In the genomic region with DNA sequence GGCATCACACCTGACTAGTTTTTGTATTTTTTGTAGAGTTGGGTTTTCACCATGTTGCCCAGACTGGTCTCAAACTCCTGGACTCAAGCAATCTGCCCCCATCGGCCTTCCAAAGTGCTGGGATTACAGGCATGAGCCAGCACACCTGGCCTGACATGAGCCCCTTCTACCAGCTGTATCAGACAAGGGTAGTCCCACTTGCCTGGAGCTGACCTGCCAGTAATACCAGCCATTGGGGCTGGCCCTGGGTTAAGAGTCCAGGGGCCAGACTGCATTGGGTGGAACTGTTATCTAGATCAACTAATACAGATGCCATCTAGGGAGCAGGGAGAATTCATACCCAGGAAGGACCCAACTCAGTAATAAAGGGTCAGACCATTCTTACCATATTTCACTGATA, we compare ENCODE assay signal across 19 cellular contexts.
"Had no signal": no experiment of that assay in that cellular context is flagged by ENCODE, and none has a peak within 500 bp of the region (broad histone marks: within the 10 kb centered on the region; RNA-seq: fewer than 3 reads in every experiment).

No MANE protein-coding gene starts in this region.

- H3K9me3 ChIP-seq: colonic mucosa, heart right ventricle, prostate gland, thyroid gland had no signal

- H3K27me3 ChIP-seq: colonic mucosa, heart right ventricle, thyroid gland had no signal

- H3K36me3 ChIP-seq: colonic mucosa, prostate gland, thyroid gland had no signal

- H3K27ac ChIP-seq: prostate gland had no signal

- H3K4me3 Mint-ChIP-seq: activated naive CD4-positive, alpha-beta T cell treated with anti-CD3 and anti-CD28 coated beads for 36 hours; activated naive CD8-positive, alpha-beta T cell treated with anti-CD3 and anti-CD28 coated beads, Interleukin-2, amount 10 ng/mL, durations not matched to agents 7 days and 5 days; activated T-cell treated with anti-CD3 and anti-CD28 coated beads, Interleukin-2, amount 50 U/mL, for 4 hours; natural killer cell; stimulated activated naive CD8-positive, alpha-beta T cell treated with anti-CD3 and anti-CD28 coated beads, Interleukin-15, Interleukin-2, amounts not matched to agents 100 ng/mL and 50 ng/mL, for 24 hours; WTC11 had no signal

- ATAC-seq: activated T-cell treated with anti-CD3 and anti-CD28 coated beads, Interleukin-2, amount 50 U/mL, for 4 hours; heart right ventricle; natural killer cell; T-cell; WTC11 had no signal

- H3K36me3 Mint-ChIP-seq: natural killer cell had no signal

- H3K27me3 Mint-ChIP-seq: activated naive CD8-positive, alpha-beta T cell treated with anti-CD3 and anti-CD28 coated beads, Interleukin-2, amount 10 ng/mL, durations not matched to agents 7 days and 5 days; stimulated activated naive CD8-positive, alpha-beta T cell treated with anti-CD3 and anti-CD28 coated beads, Interleukin-15, Interleukin-2, amounts not matched to agents 100 ng/mL and 50 ng/mL, for 24 hours; T-cell had no signal

- H3K4me1 Mint-ChIP-seq: T-cell had no signal

- H3K27ac Mint-ChIP-seq: activated naive CD4-positive, alpha-beta T cell treated with anti-CD3 and anti-CD28 coated beads for 36 hours; activated naive CD8-positive, alpha-beta T cell treated with anti-CD3 and anti-CD28 coated beads, Interleukin-2, amount 10 ng/mL, durations not matched to agents 7 days and 5 days; activated T-helper 2 cell treated with anti-CD3 and anti-CD28 coated beads, Interferon-gamma antibody, Interleukin-2, Interleukin-4, amounts not matched to agents 10 μg/mL and 5 μg/mL and 100 μg/mL, durations not matched to agents 14 hours and 24 hours and 36 hours; natural killer cell; stimulated activated naive CD8-positive, alpha-beta T cell treated with anti-CD3 and anti-CD28 coated beads, Interleukin-15, Interleukin-2, amounts not matched to agents 100 ng/mL and 50 ng/mL, for 24 hours; T-cell had no signal

- H3K4me3 ChIP-seq: colonic mucosa, heart right ventricle, prostate gland, thyroid gland had no signal

- DNase-seq: activated CD8-positive, alpha-beta memory T cell treated with anti-CD3 and anti-CD28 coated beads, Interleukin-2, amount 50 U/mL, for 48 hours; activated naive CD4-positive, alpha-beta T cell treated with anti-CD3 and anti-CD28 coated beads for 36 hours; activated naive CD8-positive, alpha-beta T cell treated with anti-CD3 and anti-CD28 coated beads, Interleukin-2, amount 10 ng/mL, durations not matched to agents 7 days and 5 days; activated T-cell treated with anti-CD3 and anti-CD28 coated beads, Interleukin-2, amount 50 U/mL, for 4 hours; amniotic stem cell; colonic mucosa; foreskin fibroblast; heart right ventricle; natural killer cell; stimulated activated CD4-positive, alpha-beta T cell treated with anti-CD3 and anti-CD28 coated beads, Interleukin-4, amount 100 ng/mL, for 4 hours; substantia nigra; T-cell; thyroid gland had no signal

- FAIRE-seq: bronchial epithelial cell, keratinocyte had no signal

- H3K9me3 Mint-ChIP-seq: activated naive CD4-positive, alpha-beta T cell treated with anti-CD3 and anti-CD28 coated beads for 36 hours; activated naive CD8-positive, alpha-beta T cell treated with anti-CD3 and anti-CD28 coated beads, Interleukin-2, amount 10 ng/mL, durations not matched to agents 7 days and 5 days; activated T-cell treated with anti-CD3 and anti-CD28 coated beads, Interleukin-2, amount 50 U/mL, for 4 hours; activated T-helper 2 cell treated with anti-CD3 and anti-CD28 coated beads, Interferon-gamma antibody, Interleukin-2, Interleukin-4, amounts not matched to agents 10 μg/mL and 5 μg/mL and 100 μg/mL, durations not matched to agents 14 hours and 24 hours and 36 hours; natural killer cell; stimulated activated naive CD8-positive, alpha-beta T cell treated with anti-CD3 and anti-CD28 coated beads, Interleukin-15, Interleukin-2, amounts not matched to agents 100 ng/mL and 50 ng/mL, for 24 hours; T-cell; WTC11 had no signal
